ENCODE assay signal across 16 cellular contexts in genomic region chr11:125942771-125943428, GRCh38. TPM values are rescaled to one million over a fixed set of nuclear protein-coding genes. Genes with fewer than 3 reads are reported as not detected.
A peak's percentile ranks its signal among the peaks of the same experiment; 100 is the strongest.
DNase-seq lines count a peak whose midpoint lies in the region; ATAC-seq and TF ChIP-seq lines count a peak whose summit lies in the region.
"Had no signal": no experiment of that assay in that cellular context is flagged by ENCODE, and none has a peak within 500 bp of the region (broad histone marks: within the 10 kb centered on the region; RNA-seq: fewer than 3 reads in every experiment).

No MANE protein-coding gene starts in this region.

- H3K9me2 ChIP-seq in GM23338 (ENCODE audit: insufficient read depth), result no peaks in the 10 kb centered on the region

- peaks cover 13% of the 10 kb centered on the region for H3K4me1 ChIP-seq in GM23338 (ENCODE audit: insufficient read depth)
- H3K4me1 ChIP-seq: Peyer's patch, SJSA1 had no signal

- H3K27me3 ChIP-seq in GM23338 (ENCODE audit: insufficient read depth), result no peaks in the 10 kb centered on the region
- H3K27me3 ChIP-seq: Peyer's patch, SJSA1 had no signal

- H4K20me1 ChIP-seq in GM23338 (replicated peaks; ENCODE audit: insufficient read depth), result no peaks in the 10 kb centered on the region

- H3K27me3 Mint-ChIP-seq in activated CD8-positive, alpha-beta memory T cell treated with anti-CD3 and anti-CD28 coated beads, Interleukin-2, amount 10 ng/mL, durations not matched to agents 7 days and 5 days, result peaks cover 3% of the 10 kb centered on the region
- H3K27me3 Mint-ChIP-seq in GM23338 (ENCODE audit: insufficient read depth, low read depth, poor library complexity) (peaks cover 16% of the 10 kb centered on the region), osteocyte (ENCODE audit: unreplicated experiment) (peaks cover 21% of the 10 kb centered on the region)

- peaks cover 11% of the 10 kb centered on the region for H3K4me1 Mint-ChIP-seq in activated CD8-positive, alpha-beta memory T cell treated with anti-CD3 and anti-CD28 coated beads, Interleukin-2, amount 10 ng/mL, durations not matched to agents 7 days and 5 days
- H3K4me1 Mint-ChIP-seq in GM23338, result peaks cover 22% of the 10 kb centered on the region
- H3K4me1 Mint-ChIP-seq in osteocyte (ENCODE audit: unreplicated experiment), result peaks cover 4% of the 10 kb centered on the region

- H3F3A ChIP-seq in GM23338 (replicated peaks; ENCODE audit: low read depth), result no peaks in the 10 kb centered on the region

- TF ChIP-seq CTCF in GM23338 (conservative IDR thresholded peaks at IDR 0.05; ENCODE audit: low read depth in 2 of 2), result no peak
- TF ChIP-seq CTCF in osteocyte (IDR thresholded peaks at IDR 0.05), result no peak

- no peaks in the 10 kb centered on the region for H3K79me2 ChIP-seq in GM23338 (replicated peaks; ENCODE audit: insufficient read depth)

- CTCF ChIA-PET in activated CD8-positive, alpha-beta memory T cell treated with anti-CD3 and anti-CD28 coated beads, Interleukin-2, amount 10 ng/mL, durations not matched to agents 7 days and 5 days (lab: Charles Lee), result interaction anchor here (0.7 to 6.1 kb wide), 8 partner anchors 12 to 262 kb away, joined by 3 to 26 read pairs (median 3); partner anchors contain the start of gene PUS3

- no peak overlapping the region for H3K4me3 Mint-ChIP-seq in activated CD8-positive, alpha-beta memory T cell treated with anti-CD3 and anti-CD28 coated beads, Interleukin-2, amount 10 ng/mL, durations not matched to agents 7 days and 5 days
- H3K4me3 Mint-ChIP-seq in GM23338 (no peak overlapping the region), osteocyte (ENCODE audit: unreplicated experiment) (no peak overlapping the region)

- no peaks in the 10 kb centered on the region for H3K9me3 Mint-ChIP-seq in activated CD8-positive, alpha-beta memory T cell treated with anti-CD3 and anti-CD28 coated beads, Interleukin-2, amount 10 ng/mL, durations not matched to agents 7 days and 5 days (ENCODE audit: low read depth)
- H3K9me3 Mint-ChIP-seq in GM23338, result no peaks in the 10 kb centered on the region; the same call in 2 of the 3 replicates
- H3K9me3 Mint-ChIP-seq in osteocyte (ENCODE audit: unreplicated experiment), result no peaks in the 10 kb centered on the region
- H3K9me3 Mint-ChIP-seq: CD8-positive, alpha-beta memory T cell had no signal

- no peaks in the 10 kb centered on the region for H3K36me3 Mint-ChIP-seq in activated CD8-positive, alpha-beta memory T cell treated with anti-CD3 and anti-CD28 coated beads, Interleukin-2, amount 10 ng/mL, durations not matched to agents 7 days and 5 days
- H3K36me3 Mint-ChIP-seq in GM23338 (ENCODE audit: low read depth) (no peaks in the 10 kb centered on the region), osteocyte (ENCODE audit: unreplicated experiment) (no peaks in the 10 kb centered on the region)
- H3K36me3 Mint-ChIP-seq: CD8-positive, alpha-beta memory T cell had no signal

- H3K4me3 ChIP-seq in GM23338, result no peak overlapping the region
- H3K4me3 ChIP-seq: Peyer's patch, SJSA1 had no signal

- H3K4me2 ChIP-seq in GM23338, result no peak overlapping the region

- H2AFZ ChIP-seq in GM23338, result peak overlapping the region; percentile 87; the same call in 1 of the 2 replicates

- H3K27ac ChIP-seq in GM23338 (ENCODE audit: low read depth), result no peak overlapping the region
- H3K27ac ChIP-seq: 22Rv1, C4-2B, Peyer's patch, SJSA1 had no signal

- no peak for ATAC-seq in activated CD8-positive, alpha-beta memory T cell treated with anti-CD3 and anti-CD28 coated beads, Interleukin-2, amount 10 ng/mL, durations not matched to agents 7 days and 5 days
- ATAC-seq in GM23338 (no peak), left lobe of liver (no peak), HG03135 (IDR thresholded peaks at IDR 0.05; ENCODE audit: unreplicated experiment) (no peak)

- no peaks in the 10 kb centered on the region for H3K36me3 ChIP-seq in GM23338 (ENCODE audit: insufficient read depth)
- H3K36me3 ChIP-seq: Peyer's patch, SJSA1 had no signal

- DNase-seq in activated CD8-positive, alpha-beta memory T cell treated with anti-CD3 and anti-CD28 coated beads for 24 hours, result peak; percentile 45
- no peak for DNase-seq in activated CD8-positive, alpha-beta memory T cell treated with anti-CD3 and anti-CD28 coated beads, Interleukin-2, amount 10 ng/mL, durations not matched to agents 7 days and 5 days
- DNase-seq in GM23338 (ENCODE audit: low spot score) (no peak), left lobe of liver (ENCODE audit: low spot score) (peak; percentile 22), osteocyte (ENCODE audit: extremely low spot score, unreplicated experiment) (peak; percentile 83), Kasumi-1 (lab: John Stamatoyannopoulos, UW) (no peak), dedifferentiated amniotic fluid mesenchymal stem cell (ENCODE audit: extremely low spot score) (no peak)
- DNase-seq: GDM1 had no signal

- H3K27ac Mint-ChIP-seq in activated CD8-positive, alpha-beta memory T cell treated with anti-CD3 and anti-CD28 coated beads, Interleukin-2, amount 10 ng/mL, durations not matched to agents 7 days and 5 days, result no peak overlapping the region
- H3K27ac Mint-ChIP-seq in GM23338 (no peak overlapping the region), osteocyte (ENCODE audit: unreplicated experiment) (no peak overlapping the region)
- H3K27ac Mint-ChIP-seq: CD8-positive, alpha-beta memory T cell had no signal

TF ChIP-seq in GM23338, 12 proteins besides CTCF, POLR2A, EP300 and RAD21:
- TF ChIP-seq JUNB (IDR thresholded peaks at IDR 0.05; ENCODE audit: unreplicated experiment), result no peak
- no peak for TF ChIP-seq EZH2phosphoT487 (IDR thresholded peaks at IDR 0.05; ENCODE audit: unreplicated experiment)
- no peak for TF ChIP-seq ZNF114 (CRISPR knock-in tag; IDR thresholded peaks at IDR 0.05)

RNA-seq across cellular contexts. Expression of gene VSIG10L2, which starts 2.9 kb away (rescaled TPM):
- total RNA-seq in activated CD8-positive, alpha-beta memory T cell treated with anti-CD3 and anti-CD28 coated beads, Interleukin-2, amount 10 ng/mL, durations not matched to agents 7 days and 5 days, result not detected
- total RNA-seq in GM23338 (2014; rRNA removed; shearing (Covaris generic)), result not detected in 2 replicates
- polyA plus RNA-seq in GM23338 (2016; fragmentation: Nextera tagmentation; extraction: Ambion mirVana), result 0.59 and 0.63 TPM in 2 replicates
- total RNA-seq in left lobe of liver (not detected), osteocyte (not detected in 2 replicates)
- total RNA-seq: Calu3; CD8-positive, alpha-beta memory T cell; H7; Peyer's patch; SJSA1 had no signal
- polyA plus RNA-seq: CD8-positive, alpha-beta memory T cell had no signal

RNA-seq across cellular contexts. Expression of gene DDX25, which starts 38.6 kb away (rescaled TPM):
- total RNA-seq in activated CD8-positive, alpha-beta memory T cell treated with anti-CD3 and anti-CD28 coated beads, Interleukin-2, amount 10 ng/mL, durations not matched to agents 7 days and 5 days, result under 1 TPM in 1 of 2 experiments, not detected in 1; 0.50 TPM
- total RNA-seq in GM23338 (2014; rRNA removed; shearing (Covaris generic)), result 20.7 and 23.6 TPM in 2 replicates
- 20.6 and 21.2 TPM in 2 replicates for polyA plus RNA-seq in GM23338 (2016; fragmentation: Nextera tagmentation; extraction: Ambion mirVana)
- total RNA-seq in left lobe of liver (0.15 TPM), osteocyte (not detected in 2 replicates)
- total RNA-seq: Calu3, SJSA1 had no signal
- polyA plus RNA-seq: CD8-positive, alpha-beta memory T cell had no signal

RNA-seq across cellular contexts. Expression of gene PUS3, which starts 39.9 kb away (rescaled TPM):
- 10 to 100 TPM; 11.0 to 13.1 TPM for total RNA-seq in activated CD8-positive, alpha-beta memory T cell treated with anti-CD3 and anti-CD28 coated beads, Interleukin-2, amount 10 ng/mL, durations not matched to agents 7 days and 5 days
- 24.1 and 35.8 TPM in 2 replicates for total RNA-seq in GM23338 (2014; rRNA removed; shearing (Covaris generic))
- polyA plus RNA-seq in GM23338 (2016; fragmentation: Nextera tagmentation; extraction: Ambion mirVana), result 12.0 and 15.8 TPM in 2 replicates
- total RNA-seq in left lobe of liver, result 19.1 TPM
- total RNA-seq in osteocyte, result 10.5 and 14.6 TPM in 2 replicates

RNA-seq across cellular contexts. Expression of gene HYLS1, which starts 55.4 kb away (rescaled TPM):
- 10 to 100 TPM in 1 of 2 experiments, 1 to 10 TPM in 1; 8.9 to 11.2 TPM for total RNA-seq in activated CD8-positive, alpha-beta memory T cell treated with anti-CD3 and anti-CD28 coated beads, Interleukin-2, amount 10 ng/mL, durations not matched to agents 7 days and 5 days
- 13.1 and 14.6 TPM in 2 replicates for total RNA-seq in GM23338 (2014; rRNA removed; shearing (Covaris generic))
- 20.7 and 25.7 TPM in 2 replicates for polyA plus RNA-seq in GM23338 (2016; fragmentation: Nextera tagmentation; extraction: Ambion mirVana)
- total RNA-seq in left lobe of liver (2.9 TPM), osteocyte (4.5 and 5.1 TPM in 2 replicates)

Comparison
In these comparisons a context has a peak if more than half of its experiments do, and no peak if none do; other contexts are left out.
1. DNase-seq: peak in activated CD8-positive, alpha-beta memory T cell treated with anti-CD3 and anti-CD28 coated beads for 24 hours (single experiment), left lobe of liver (single experiment) and osteocyte (single experiment); none in activated CD8-positive, alpha-beta memory T cell treated with anti-CD3 and anti-CD28 coated beads, Interleukin-2, amount 10 ng/mL, durations not matched to agents 7 days and 5 days (single experiment), GM23338 (single experiment), Kasumi-1 (0 of 2) and dedifferentiated amniotic fluid mesenchymal stem cell (single experiment).
2. RNA of gene DDX25, which starts 38.6 kb away (total RNA-seq): 20.7 to 23.6 TPM in GM23338; 0.50 TPM in activated CD8-positive, alpha-beta memory T cell treated with anti-CD3 and anti-CD28 coated beads, Interleukin-2, amount 10 ng/mL, durations not matched to agents 7 days and 5 days, 0.15 TPM in left lobe of liver (single experiment) and not detected in osteocyte; every median in the first group is over 10 times any median in the second.